Comparison of ENCODE assay signal across 25 cellular contexts in genomic region chr21:38383411-38384245, GRCh38.
"Had no signal": no experiment of that assay in that cellular context is flagged by ENCODE, and none has a peak within 500 bp of the region (broad histone marks: within the 10 kb centered on the region; RNA-seq: fewer than 3 reads in every experiment).

No MANE protein-coding gene starts in this region.

- H3K4me3 ChIP-seq: adrenal gland, breast epithelium, Peyer's patch, SJSA1 had no signal

- H3K27me3 ChIP-seq: adrenal gland, breast epithelium, Peyer's patch, SJSA1 had no signal

- H3K36me3 ChIP-seq: adrenal gland, breast epithelium, Peyer's patch, SJSA1 had no signal

- DNase-seq: activated CD4-positive, alpha-beta T cell treated with anti-CD3 and anti-CD28 coated beads for 4 hours; activated CD8-positive, alpha-beta memory T cell treated with anti-CD3 and anti-CD28 coated beads, Interleukin-2, amount 50 U/mL, for 4 hours; activated CD8-positive, alpha-beta T cell treated with anti-CD3 and anti-CD28 coated beads for 36 hours; activated gamma-delta T cell treated with Interleukin-2 at 50 U/mL for 16 hours; activated naive CD4-positive, alpha-beta T cell treated with anti-CD3 and anti-CD28 coated beads, Interleukin-2, amount 50 U/mL, for 16 hours; activated naive CD8-positive, alpha-beta T cell treated with anti-CD3 and anti-CD28 coated beads, Interleukin-2, amount 10 ng/mL, durations not matched to agents 7 days and 5 days; activated T-cell treated with anti-CD3 and anti-CD28 coated beads, Interleukin-2, amount 50 U/mL, for 72 hours; adrenal gland; anterior cingulate cortex; MV-4-11; NCI-H1092 treated with DMSO at 0.1 percent for 48 hours; NCI-H1417 treated with DMSO at 0.1 percent for 48 hours; NCI-H1694; NCI-H2029; NCI-H2107; NCI-H345; NCI-H510A; NCI-H69; Peyer's patch; SHP77 had no signal

- H3K27ac ChIP-seq: adrenal gland, breast epithelium, Peyer's patch, RWPE1, SJSA1 had no signal

- H3K4me1 ChIP-seq: adrenal gland, breast epithelium, Peyer's patch had no signal

- ATAC-seq: activated CD4-positive, CD25-positive, alpha-beta regulatory T cell treated with anti-CD3 and anti-CD28 coated beads, Interleukin-2, amount 50 U/mL, for 24 hours; activated CD8-positive, alpha-beta T cell treated with anti-CD3 and anti-CD28 coated beads for 36 hours; activated T-cell treated with anti-CD3 and anti-CD28 coated beads, Interleukin-2, amount 50 U/mL, for 72 hours; SK-N-SH treated with all-trans-retinoic acid at 6 μM for 48 hours had no signal

- H3K9me3 ChIP-seq: adrenal gland, breast epithelium, Peyer's patch, SJSA1 had no signal
